ENCODE assay signal across 22 cellular contexts in the genomic region with DNA sequence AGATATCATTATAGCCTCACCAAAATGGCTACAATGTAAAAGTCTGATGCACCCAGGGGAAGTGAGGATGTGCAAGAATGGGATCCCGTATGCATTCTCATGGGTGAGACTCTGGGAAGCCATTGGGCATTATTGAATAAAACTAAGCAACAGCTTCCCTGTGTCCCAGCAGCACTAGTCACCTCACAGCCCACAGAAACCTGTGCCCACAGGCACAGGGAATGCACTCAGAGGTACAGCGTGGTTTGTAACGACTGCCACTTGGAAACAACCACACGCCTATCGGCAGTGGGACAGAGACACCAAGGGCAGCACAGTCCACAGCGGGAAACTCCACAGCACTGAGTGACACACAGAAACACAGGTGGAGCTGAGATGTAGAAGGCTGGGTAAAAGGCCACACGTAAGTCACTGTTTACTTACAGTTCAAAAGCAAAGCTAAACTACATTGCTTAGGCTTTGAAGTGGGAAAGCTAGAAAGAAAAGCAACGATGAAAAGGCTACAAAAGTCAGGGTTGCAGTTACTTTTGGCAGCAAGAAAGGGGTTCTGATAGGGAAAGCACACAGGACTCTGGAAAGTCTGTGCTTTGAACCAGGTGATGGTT.
DNase-seq lines count a peak whose midpoint lies in the region; ATAC-seq, FAIRE-seq and TF ChIP-seq lines count a peak whose summit lies in the region.
"Had no signal": no experiment of that assay in that cellular context is flagged by ENCODE, and none has a peak within 500 bp of the region (broad histone marks: within the 10 kb centered on the region; RNA-seq: fewer than 3 reads in every experiment).

No MANE protein-coding gene starts in this region.

- H4K20me1 ChIP-seq in HepG2 (ENCODE audit: insufficient read depth, low read length): no peaks in the 10 kb centered on the region

- peaks cover 17% of the 10 kb centered on the region for H3K4me1 Mint-ChIP-seq in stimulated activated naive CD8-positive, alpha-beta T cell treated with anti-CD3 and anti-CD28 coated beads, Interleukin-15, amount 100 ng/mL, for 72 hours

- no peak overlapping the region for H3K4me3 Mint-ChIP-seq in stimulated activated naive CD8-positive, alpha-beta T cell treated with anti-CD3 and anti-CD28 coated beads, Interleukin-15, amount 100 ng/mL, for 72 hours

- H3K36me3 ChIP-seq in HepG2 (replicated peaks in 1 of 2; ENCODE audit: control insufficient read depth in 1 of 2, insufficient read depth in 2 of 2, low read length in 2 of 2): no peaks in the 10 kb centered on the region
- peaks cover 0 to 3% (median 0%) of the 10 kb centered on the region in 4 donors for H3K36me3 ChIP-seq in right lobe of liver

- H3K27ac Mint-ChIP-seq in activated naive CD4-positive, alpha-beta T cell treated with anti-CD3 and anti-CD28 coated beads, Interleukin-2, amount 50 U/mL, for 72 hours: no peak overlapping the region
- peak overlapping the region; percentile 1 to 8 for H3K27ac Mint-ChIP-seq in stimulated activated naive CD8-positive, alpha-beta T cell treated with anti-CD3 and anti-CD28 coated beads, Interleukin-15, amount 100 ng/mL, for 72 hours

- intact Hi-C loops in HepG2 (cut with micrococcal nuclease; ENCODE audit: unreplicated experiment) (no loop called here), right lobe of liver (cut with DNase I) (no loop called here)

- TF ChIP-seq CTCF in HepG2 (CRISPR knock-in tag; IDR thresholded peaks at IDR 0.05) (no peak), right lobe of liver (IDR thresholded peaks at IDR 0.05) (no peak), NB4 (IDR thresholded peaks at IDR 0.05; ENCODE audit: low read depth, low read length) (no peak), GM20000 (IDR thresholded peaks at IDR 0.05; ENCODE audit: extremely low read depth, missing control alignments) (no peak)

- H3K27me3 Mint-ChIP-seq in stimulated activated naive CD8-positive, alpha-beta T cell treated with anti-CD3 and anti-CD28 coated beads, Interleukin-15, amount 100 ng/mL, for 72 hours: no peaks in the 10 kb centered on the region

- H3K9ac ChIP-seq in HepG2 (ENCODE audit: insufficient read depth, low read depth, low read length): no peak overlapping the region
- H3K9ac ChIP-seq: KMS-11 had no signal

- H3K27ac ChIP-seq in HepG2 (ENCODE audit: extremely low read length, insufficient read depth, low read length): no peak overlapping the region
- H3K27ac ChIP-seq in right lobe of liver: no peak overlapping the region
- H3K27ac ChIP-seq: foreskin keratinocyte, KMS-11 had no signal

- 1% methylated on average over 8 of the region's 8 CpGs for WGBS in HepG2 (ENCODE audit: low lambda C conversion rate)
- WGBS in right lobe of liver (ENCODE audit: insufficient coverage, low coverage, low lambda C conversion rate, missing lambda C conversion rate): 65% methylated on average over 6 of the region's 8 CpGs

- no TSS peak for BruUV-seq in HepG2 (replicated peaks; lab: Mats Ljungman, UMichigan)

- H3K4me2 ChIP-seq in HepG2 (ENCODE audit: low read depth, low read length): peak overlapping the region; percentile 63
- H3K4me2 ChIP-seq: KMS-11 had no signal

- 0 out of 6 replicates have a peak overlapping the region, but pooled peaks of 1 of the 3 experiments have one; percentile 24 for H3K4me3 ChIP-seq in HepG2 (replicated peaks in 1 of 3; ENCODE audit: insufficient read depth in 1 of 3, low read depth in 2 of 3, low read length in 3 of 3)
- no peak overlapping the region for H3K4me3 ChIP-seq in right lobe of liver
- peak overlapping the region; percentile 26 for H3K4me3 ChIP-seq in NB4 (ENCODE audit: low read depth, low read length)
- H3K4me3 ChIP-seq: lung had no signal

- POLR2A ChIA-PET in HepG2 (lab: Yijun Ruan, JAX): no interaction called here

- no peaks in the 10 kb centered on the region for H3K9me3 Mint-ChIP-seq in activated naive CD4-positive, alpha-beta T cell treated with anti-CD3 and anti-CD28 coated beads, Interleukin-2, amount 50 U/mL, for 72 hours
- H3K9me3 Mint-ChIP-seq in stimulated activated naive CD8-positive, alpha-beta T cell treated with anti-CD3 and anti-CD28 coated beads, Interleukin-15, amount 100 ng/mL, for 72 hours: no peaks in the 10 kb centered on the region

- CTCF ChIA-PET in HepG2 (lab: Yijun Ruan, JAX; ENCODE audit: low intra/inter-chr PET ratio, low total read pairs): no interaction called here

- H3K79me2 ChIP-seq in HepG2 (ENCODE audit: insufficient read depth, low read length): no peaks in the 10 kb centered on the region

- H2AFZ ChIP-seq in HepG2 (ENCODE audit: low read length): no peak overlapping the region

- ATAC-seq in HepG2 (peak; percentile 82), right lobe of liver (no peak)
- peak; percentile 18 to 34 for ATAC-seq in activated naive CD4-positive, alpha-beta T cell treated with anti-CD3 and anti-CD28 coated beads, Interleukin-2, amount 50 U/mL, for 72 hours
- ATAC-seq in stimulated activated naive CD8-positive, alpha-beta T cell treated with anti-CD3 and anti-CD28 coated beads, Interleukin-15, amount 100 ng/mL, for 72 hours: peak; percentile 59
- ATAC-seq: foreskin keratinocyte had no signal

- peak; percentile 15 for FAIRE-seq in HepG2 (lab: Jason Lieb, UNC)
- FAIRE-seq: H1 had no signal

- H3K4me1 ChIP-seq in HepG2 (ENCODE audit: insufficient read depth, low read length): peaks cover 41% of the 10 kb centered on the region
- no peaks in the 10 kb centered on the region for H3K4me1 ChIP-seq in right lobe of liver
- H3K4me1 ChIP-seq: Caco-2, foreskin keratinocyte had no signal

- H3K27me3 ChIP-seq in HepG2 (ENCODE audit: control insufficient read depth in 1 of 2, insufficient read depth in 2 of 2, low read length in 2 of 2): no peaks in the 10 kb centered on the region
- H3K27me3 ChIP-seq in right lobe of liver: no peaks in the 10 kb centered on the region
- H3K27me3 ChIP-seq: foreskin keratinocyte had no signal

- peaks cover 0 to 6% of the 10 kb centered on the region in 2 donors for H3K36me3 Mint-ChIP-seq in activated naive CD4-positive, alpha-beta T cell treated with anti-CD3 and anti-CD28 coated beads, Interleukin-2, amount 50 U/mL, for 72 hours

- DNase-seq in HepG2 (ENCODE audit: low spot score) (peak; percentile 20), right lobe of liver (no peak), NB4 (ENCODE audit: low read depth) (no peak), GM20000 (ENCODE audit: low spot score) (no peak), CD1c-positive myeloid dendritic cell (ENCODE audit: extremely low spot score) (no peak), NCI-H748 (lab: John Stamatoyannopoulos, UW; ENCODE audit: unreplicated experiment) (no peak)
- DNase-seq in activated naive CD4-positive, alpha-beta T cell treated with anti-CD3 and anti-CD28 coated beads, Interleukin-2, amount 50 U/mL, for 72 hours (ENCODE audit: low spot score in 2 of 2): no peak
- no peak for DNase-seq in stimulated activated naive CD8-positive, alpha-beta T cell treated with anti-CD3 and anti-CD28 coated beads, Interleukin-15, amount 100 ng/mL, for 72 hours
- DNase-seq: amniotic stem cell; Caco-2; erythroblast; foreskin keratinocyte; hippocampal formation; islet precursor cell; NCI-H1092; NCI-H2081 treated with DMSO at 0.1 percent for 48 hours; NCI-H510A; stimulated activated CD4-positive, alpha-beta T cell treated with anti-CD3 and anti-CD28 coated beads, Interleukin-12 subunit alpha, Interleukin-12 subunit beta, amount 100 ng/mL, for 4 hours; T1000 had no signal

- TF ChIP-seq RAD21 in HepG2 (CRISPR knock-in tag; IDR thresholded peaks at IDR 0.05): no peak

- TF ChIP-seq POLR2A in HepG2 (IDR thresholded peaks at IDR 0.05; ENCODE audit: insufficient read depth in 1 of 2, low read depth in 2 of 2, low read length in 2 of 2): no peak
- no peak for TF ChIP-seq POLR2A in right lobe of liver (IDR thresholded peaks at IDR 0.05)
- TF ChIP-seq POLR2A in NB4 (IDR thresholded peaks at IDR 0.05; ENCODE audit: extremely low read depth, insufficient read length): no peak

- in situ Hi-C loops in HepG2 (cut with HindIII; ENCODE audit: extremely low pct_ligation_motif_present, low pct_unique_long_range_greater_than_20kb): no loop called here

- TF ChIP-seq EP300 in HepG2 (IDR thresholded peaks at IDR 0.05; ENCODE audit: low read depth in 2 of 2, low read length in 2 of 2) (peak in 1 of 2 experiments; percentile 44; a peak in 2 of 4 replicates), HepG2 (CRISPR knock-in tag; IDR thresholded peaks at IDR 0.05; ENCODE audit: borderline replicate concordance) (no peak)

- H3K9me3 ChIP-seq in HepG2 (ENCODE audit: low read length) (no peaks in the 10 kb centered on the region), right lobe of liver (no peaks in the 10 kb centered on the region)
- H3K9me3 ChIP-seq: Caco-2 had no signal

TF ChIP-seq in HepG2, 621 proteins besides CTCF, POLR2A, EP300 and RAD21 (continues in another document):
- TF ChIP-seq NCOA1 (CRISPR knock-in tag; IDR thresholded peaks at IDR 0.05): no peak
- TF ChIP-seq, protein P1, sequence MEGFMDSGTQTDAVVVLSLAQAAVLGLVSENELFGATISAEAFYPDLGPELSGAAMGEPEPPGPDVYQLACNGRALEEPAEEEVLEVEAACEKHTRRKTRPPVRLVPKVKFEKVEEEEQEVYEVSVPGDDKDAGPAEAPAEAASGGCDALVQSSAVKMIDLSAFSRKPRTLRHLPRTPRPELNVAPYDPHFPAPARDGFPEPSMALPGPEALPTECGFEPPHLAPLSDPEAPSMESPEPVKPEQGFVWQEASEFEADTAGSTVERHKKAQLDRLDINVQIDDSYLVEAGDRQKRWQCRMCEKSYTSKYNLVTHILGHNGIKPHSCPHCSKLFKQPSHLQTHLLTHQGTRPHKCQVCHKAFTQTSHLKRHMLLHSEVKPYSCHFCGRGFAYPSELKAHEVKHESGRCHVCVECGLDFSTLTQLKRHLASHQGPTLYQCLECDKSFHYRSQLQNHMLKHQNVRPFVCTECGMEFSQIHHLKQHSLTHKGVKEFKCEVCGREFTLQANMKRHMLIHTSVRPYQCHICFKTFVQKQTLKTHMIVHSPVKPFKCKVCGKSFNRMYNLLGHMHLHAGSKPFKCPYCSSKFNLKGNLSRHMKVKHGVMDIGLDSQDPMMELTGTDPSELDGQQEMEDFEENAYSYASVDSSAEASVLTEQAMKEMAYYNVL (CRISPR knock-in tag; IDR thresholded peaks at IDR 0.05; ENCODE audit: borderline replicate concordance): peak; percentile 58; the same call in 1 of the 2 replicates
- TF ChIP-seq ZMYM3 (CRISPR knock-in tag; IDR thresholded peaks at IDR 0.05): 0 out of 2 replicates have a peak, but pooled peaks have one; percentile 13

Comparison
In these comparisons a context has a peak if more than half of its experiments do, and no peak if none do; other contexts are left out.
1. ATAC-seq: peak in HepG2 (single experiment), activated naive CD4-positive, alpha-beta T cell treated with anti-CD3 and anti-CD28 coated beads, Interleukin-2, amount 50 U/mL, for 72 hours (2 of 2) and stimulated activated naive CD8-positive, alpha-beta T cell treated with anti-CD3 and anti-CD28 coated beads, Interleukin-15, amount 100 ng/mL, for 72 hours (single experiment); none in right lobe of liver (0 of 4).
2. H3K27ac Mint-ChIP-seq: peak in stimulated activated naive CD8-positive, alpha-beta T cell treated with anti-CD3 and anti-CD28 coated beads, Interleukin-15, amount 100 ng/mL, for 72 hours (2 of 2); none in activated naive CD4-positive, alpha-beta T cell treated with anti-CD3 and anti-CD28 coated beads, Interleukin-2, amount 50 U/mL, for 72 hours (0 of 2).